In the genomic region with DNA sequence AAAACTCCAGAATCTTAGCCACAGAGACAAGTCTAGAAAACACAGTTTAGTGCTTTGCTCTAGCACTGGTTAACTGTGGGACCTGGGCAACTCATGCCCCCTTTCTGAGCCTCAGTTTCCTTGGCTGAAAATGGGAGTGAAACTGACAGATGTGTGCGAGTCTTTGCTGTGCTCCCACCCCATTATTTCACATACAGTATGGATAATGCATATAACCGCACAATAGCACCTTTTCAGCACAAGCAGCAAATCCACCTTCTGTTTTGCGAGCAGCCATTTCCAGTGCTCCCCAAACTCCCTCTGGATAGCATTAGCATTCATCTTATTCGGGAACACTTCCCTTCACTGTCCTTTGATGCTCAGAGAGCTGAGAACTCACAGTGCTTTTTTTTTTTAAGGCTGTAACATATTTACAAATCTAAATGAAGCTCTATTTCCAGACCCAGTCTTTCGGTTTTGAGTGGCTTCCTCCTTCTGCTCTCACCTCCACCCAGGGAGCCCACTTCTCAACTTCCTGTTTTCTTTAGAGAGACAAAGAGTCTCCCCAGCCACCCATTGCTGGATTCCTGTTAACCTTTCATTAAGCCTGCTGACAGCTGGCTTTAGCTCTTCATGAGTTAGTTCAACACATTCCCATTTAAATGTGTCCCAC, we compare ENCODE assay signal across 10 cellular contexts. TPM values are rescaled to one million over a fixed set of nuclear protein-coding genes. Genes with fewer than 3 reads are reported as not detected.
A peak's percentile ranks its signal among the peaks of the same experiment; 100 is the strongest.
DNase-seq lines count a peak whose midpoint lies in the region; ATAC-seq and TF ChIP-seq lines count a peak whose summit lies in the region.
"Had no signal": no experiment of that assay in that cellular context is flagged by ENCODE, and none has a peak within 500 bp of the region (broad histone marks: within the 10 kb centered on the region; RNA-seq: fewer than 3 reads in every experiment).

No MANE protein-coding gene starts in this region.

- H3K27ac Mint-ChIP-seq in T-cell = peak overlapping the region; percentile 98 to 99
- H3K27ac Mint-ChIP-seq in naive thymus-derived CD8-positive, alpha-beta T cell = peak overlapping the region; percentile 85 to 99 (median 94)

- intact Hi-C loops in left ventricle myocardium superior (cut with micrococcal nuclease) (no loop called here), breast epithelium (cut with DNase I; ENCODE audit: low total_unique reads) (no loop called here)

- H3K4me1 ChIP-seq in breast epithelium = no peaks in the 10 kb centered on the region

- H3K4me3 ChIP-seq in breast epithelium = no peak overlapping the region

- no peak for TF ChIP-seq CTCF in breast epithelium (IDR thresholded peaks at IDR 0.05)

- H3K27me3 ChIP-seq in breast epithelium = no peaks in the 10 kb centered on the region

- ATAC-seq in GM18502 (IDR thresholded peaks at IDR 0.05; ENCODE audit: poor library complexity, unreplicated experiment) (peak; percentile 94), GM21619 (IDR thresholded peaks at IDR 0.05; ENCODE audit: unreplicated experiment) (peak; percentile 95), T-cell (replicated peaks in 1 of 4) (peak; percentile 94 to 99 (median 98)), left ventricle myocardium superior (no peak)
- ATAC-seq in naive thymus-derived CD8-positive, alpha-beta T cell = peak; percentile 83 to 91

- in situ Hi-C loops in KBM-7 (cut with MboI; ENCODE audit: low pct_unique_long_range_greater_than_20kb, low sequenced_read_pairs) = no loop called here

- peaks cover 22% of the 10 kb centered on the region for H3K36me3 Mint-ChIP-seq in T-cell
- H3K36me3 Mint-ChIP-seq in naive thymus-derived CD8-positive, alpha-beta T cell = peaks cover 0 to 19% (median 5%) of the 10 kb centered on the region in 3 donors

- H3K27ac ChIP-seq in breast epithelium = no peak overlapping the region

- H3K27me3 Mint-ChIP-seq in T-cell = no peaks in the 10 kb centered on the region
- H3K27me3 Mint-ChIP-seq in naive thymus-derived CD8-positive, alpha-beta T cell = no peaks in the 10 kb centered on the region

- DNase-seq in KBM-7 = peak; percentile 43
- DNase-seq in T-cell = peak in 32 of 34 experiments; percentile 1 to 53 (median 23)
- peak in 6 of 10 donors; percentile 6 to 55 (median 28) for DNase-seq in naive thymus-derived CD8-positive, alpha-beta T cell
- DNase-seq in left ventricle myocardium superior = no peak
- DNase-seq in breast epithelium (ENCODE audit: low spot score in 2 of 2) = no peak
- no peak for DNase-seq in NCI-H1694 treated with DMSO at 0.1 percent for 48 hours (lab: John Stamatoyannopoulos, UW)

- TF ChIP-seq POLR2A in breast epithelium (IDR thresholded peaks at IDR 0.05) = no peak

- H3K9me3 Mint-ChIP-seq in T-cell = peaks cover 0 to 8% (median 0%) of the 10 kb centered on the region in 3 donors
- H3K9me3 Mint-ChIP-seq in naive thymus-derived CD8-positive, alpha-beta T cell = peaks cover 0 to 9% (median 3%) of the 10 kb centered on the region in 9 donors

- H3K4me3 Mint-ChIP-seq in T-cell = peak overlapping the region; percentile 62 to 76 (median 74)
- H3K4me3 Mint-ChIP-seq in naive thymus-derived CD8-positive, alpha-beta T cell = peak overlapping the region; percentile 62 to 85 (median 80)

- CTCF ChIA-PET in T-cell (lab: Charles Lee) = no interaction called here

- peaks cover 39 to 63% (median 49%) of the 10 kb centered on the region in 3 donors for H3K4me1 Mint-ChIP-seq in T-cell
- peaks cover 22 to 56% (median 55%) of the 10 kb centered on the region in 4 donors for H3K4me1 Mint-ChIP-seq in naive thymus-derived CD8-positive, alpha-beta T cell

- no peaks in the 10 kb centered on the region for H3K36me3 ChIP-seq in breast epithelium

- H3K9me3 ChIP-seq in breast epithelium = no peaks in the 10 kb centered on the region

- POLR2A ChIA-PET in T-cell (lab: Charles Lee) = no interaction called here
- POLR2A ChIA-PET in naive thymus-derived CD8-positive, alpha-beta T cell (lab: Charles Lee) = interaction anchor here (0.9 to 1.9 kb wide), 6 partner anchors 15 to 229 kb away, joined by 3 to 9 read pairs (median 4); a partner anchor contains a TSS

RNA-seq across cellular contexts. Expression of a gene that starts 49.2 kb away (rescaled TPM):
- total RNA-seq in T-cell (1 to 10 TPM; 2.6 to 7.7 (median 4.1) TPM), left ventricle myocardium superior (not detected), breast epithelium (1 to 10 TPM in 1 of 3 donors, under 1 TPM in 1, not detected in 1; 0.88 to 2.4 TPM)
- 10 to 100 TPM; 19.4 to 26.5 TPM for total RNA-seq in naive thymus-derived CD8-positive, alpha-beta T cell
- polyA plus RNA-seq in naive thymus-derived CD8-positive, alpha-beta T cell = 1 to 10 TPM in 2 of 3 donors, under 1 TPM in 1; 0.95 to 3.4 (median 1.1) TPM
- total RNA-seq: endothelial cell of umbilical vein, RPMI7951 had no signal
- polyA plus RNA-seq: endothelial cell of umbilical vein had no signal

Comparison
In these comparisons a context has a peak if more than half of its experiments do, and no peak if none do; other contexts are left out.
1. DNase-seq: peak in KBM-7 (single experiment), T-cell (32 of 34) and naive thymus-derived CD8-positive, alpha-beta T cell (6 of 10); none in left ventricle myocardium superior (single experiment), breast epithelium (0 of 2) and NCI-H1694 treated with DMSO at 0.1 percent for 48 hours (single experiment).